9 cellular contexts compared by ENCODE assay signal in the genomic region with DNA sequence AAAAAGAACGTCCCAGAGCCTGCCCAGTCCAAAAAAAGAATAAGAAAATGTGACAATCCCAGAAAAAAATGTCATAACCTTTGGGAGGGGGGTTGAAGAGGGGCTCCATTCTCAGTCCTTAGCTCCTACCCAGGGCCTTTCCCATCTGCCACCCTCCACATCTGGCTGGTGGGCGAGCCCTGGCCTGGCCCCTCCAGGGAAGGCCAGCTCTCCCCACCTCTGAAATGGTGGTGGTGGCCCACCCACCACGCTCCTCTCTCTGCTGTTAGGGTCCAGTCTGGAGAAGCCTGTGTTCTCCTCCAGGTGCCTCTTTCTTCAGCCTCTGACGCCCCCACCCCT. TPM values are rescaled to one million over a fixed set of nuclear protein-coding genes. Genes with fewer than 3 reads are reported as not detected.
DNase-seq lines count a peak whose midpoint lies in the region; ATAC-seq and TF ChIP-seq lines count a peak whose summit lies in the region.
"Had no signal": no experiment of that assay in that cellular context is flagged by ENCODE, and none has a peak within 500 bp of the region (broad histone marks: within the 10 kb centered on the region; RNA-seq: fewer than 3 reads in every experiment).

No MANE protein-coding gene starts in this region.

- H3K9ac ChIP-seq in Loucy (ENCODE audit: low read depth, low read length, poor library complexity, severe bottlenecking), result peak overlapping the region; percentile 86

- H3K9me3 ChIP-seq in Loucy (ENCODE audit: insufficient read depth, low read depth, low read length), result no peaks in the 10 kb centered on the region

- peaks cover 42% of the 10 kb centered on the region for H3K4me1 ChIP-seq in Loucy (ENCODE audit: insufficient read depth, low read length, poor library complexity, severe bottlenecking)

- peaks cover 5% of the 10 kb centered on the region for H3K4me1 Mint-ChIP-seq in nephron

- H3F3A ChIP-seq in Loucy (ENCODE audit: low read depth), result peaks cover 20% of the 10 kb centered on the region

- no peak for ATAC-seq in omental fat pad (ENCODE audit: low FRiP score)

- H3K4me2 ChIP-seq in Loucy (ENCODE audit: low read depth, low read length, poor library complexity, severe bottlenecking), result peak overlapping the region; percentile 98

- intact Hi-C loops in dorsolateral prefrontal cortex (cut with DNase I), result no loop called here

- no peak overlapping the region for H2AFZ ChIP-seq in Loucy (ENCODE audit: low read length)

- H3K4me3 Mint-ChIP-seq in nephron, result peak overlapping the region; percentile 65 to 74 (median 70)

- no peaks in the 10 kb centered on the region for H3K36me3 ChIP-seq in Loucy (ENCODE audit: insufficient read depth, low read length)

- no peaks in the 10 kb centered on the region for H3K9me3 Mint-ChIP-seq in nephron

- H3K79me2 ChIP-seq in Loucy (ENCODE audit: insufficient read depth, low read length), result 0 out of 2 replicates have a peak, but pooled peaks cover 11% of the 10 kb centered on the region

- TF ChIP-seq CTCF in AG10803 (conservative IDR thresholded peaks at IDR 0.05; ENCODE audit: low read length) (no peak), Loucy (conservative IDR thresholded peaks at IDR 0.05; ENCODE audit: low read length) (no peak), dorsolateral prefrontal cortex (IDR thresholded peaks at IDR 0.05 in 54 of 56, conservative IDR thresholded peaks at IDR 0.05 in 2 of 56; ENCODE audit: low read depth in 1 of 56, partially characterized antibody in 56 of 56) (no peak), nephron (IDR thresholded peaks at IDR 0.05; ENCODE audit: unreplicated experiment in 3 of 3) (no peak), omental fat pad (IDR thresholded peaks at IDR 0.05) (no peak)

- H3K27ac ChIP-seq in dorsolateral prefrontal cortex, result peak overlapping the region in 53 of 59 donors; percentile 7 to 90 (median 73)

- peak overlapping the region; percentile 71 for H3K4me3 ChIP-seq in AG10803 (ENCODE audit: low read length)
- peak overlapping the region; percentile 83 for H3K4me3 ChIP-seq in Loucy (ENCODE audit: low read length, poor library complexity, severe bottlenecking)
- H3K4me3 ChIP-seq in dorsolateral prefrontal cortex, result peak overlapping the region; percentile 41 to 79 (median 70)

- H3K9me2 ChIP-seq in Loucy (replicated peaks; ENCODE audit: low read depth, low read length), result no peaks in the 10 kb centered on the region

- no peaks in the 10 kb centered on the region for H3K36me3 Mint-ChIP-seq in nephron (ENCODE audit: low read depth)

- peak overlapping the region in 1 of 3 experiments; percentile 16 for H3K27ac Mint-ChIP-seq in nephron

- peaks cover 23% of the 10 kb centered on the region for H3K27me3 Mint-ChIP-seq in nephron (ENCODE audit: low read depth)

- H4K20me1 ChIP-seq in Loucy (ENCODE audit: insufficient read depth, low read length, poor library complexity, severe bottlenecking), result no peaks in the 10 kb centered on the region

- no peaks in the 10 kb centered on the region for H3K27me3 ChIP-seq in Loucy (ENCODE audit: insufficient read depth, low read length, poor library complexity, severe bottlenecking)
- peaks cover 0 to 8% (median 0%) of the 10 kb centered on the region in 45 donors for H3K27me3 ChIP-seq in dorsolateral prefrontal cortex

- DNase-seq in AG10803 (ENCODE audit: low read depth) (no peak), dorsolateral prefrontal cortex (no peak), DMS 273 (lab: John Stamatoyannopoulos, UW; ENCODE audit: unreplicated experiment) (no peak), omental fat pad (ENCODE audit: low spot score) (no peak), RPMI8226 (no peak)
- DNase-seq in stimulated activated CD8-positive, alpha-beta memory T cell treated with anti-CD3 and anti-CD28 coated beads, Interleukin-4, amount 100 ng/mL, for 48 hours, result no peak
- DNase-seq: NCI-H2029 treated with DMSO at 0.1 percent for 48 hours had no signal

RNA-seq across cellular contexts. Expression of a gene that starts 0.4 kb away (rescaled TPM):
- total RNA-seq in dorsolateral prefrontal cortex (10 to 100 TPM in 47 of 120 experiments, 1 to 10 TPM in 73; 3.4 to 22.4 (median 9.0) TPM), omental fat pad (10 to 100 TPM; 14.0 to 45.1 (median 29.3) TPM)

RNA-seq across cellular contexts. Expression of a gene that starts 1.0 kb away (rescaled TPM):
- 10 to 100 TPM in 118 of 120 experiments, 1 to 10 TPM in 2; 6.8 to 31.5 (median 21.2) TPM for total RNA-seq in dorsolateral prefrontal cortex
- 1 to 10 TPM in 3 of 4 donors, under 1 TPM in 1; 0.96 to 4.4 (median 1.4) TPM for total RNA-seq in omental fat pad

RNA-seq across cellular contexts. Expression of a gene that starts 5.3 kb away (rescaled TPM):
- total RNA-seq in dorsolateral prefrontal cortex (1 to 10 TPM; 1.3 to 8.3 (median 3.5) TPM), omental fat pad (under 1 TPM in 1 of 4 donors, not detected in 3; 0.65 TPM)

RNA-seq across cellular contexts. Expression of a gene that starts 15.9 kb away (rescaled TPM):
- 100 to 1,000 TPM; 105 to 197 (median 137) TPM for total RNA-seq in dorsolateral prefrontal cortex
- total RNA-seq in omental fat pad, result 10 to 100 TPM; 20.5 to 34.8 (median 23.4) TPM

RNA-seq across cellular contexts. Expression of a gene that starts 28.5 kb away (rescaled TPM):
- total RNA-seq in dorsolateral prefrontal cortex (1 to 10 TPM in 95 of 120 experiments, under 1 TPM in 22, not detected in 3; 0.35 to 6.4 (median 1.8) TPM), omental fat pad (not detected)
